Comparison of ENCODE assay signal across 19 cellular contexts in genomic region chr17:81276781-81277180, GRCh38.
"Had no signal": no experiment of that assay in that cellular context is flagged by ENCODE, and none has a peak within 500 bp of the region (broad histone marks: within the 10 kb centered on the region; RNA-seq: fewer than 3 reads in every experiment).

No MANE protein-coding gene starts in this region.

- H3K27me3 Mint-ChIP-seq: activated B cell treated with CpG ODN at 0.5 μM for 24 hours; activated CD8-positive, alpha-beta T cell treated with anti-CD3 and anti-CD28 coated beads for 36 hours; naive thymus-derived CD4-positive, alpha-beta T cell; type B pancreatic cell had no signal

- H3K27ac Mint-ChIP-seq: activated B cell treated with CpG ODN at 0.5 μM for 24 hours; activated CD8-positive, alpha-beta T cell treated with anti-CD3 and anti-CD28 coated beads for 36 hours; naive thymus-derived CD4-positive, alpha-beta T cell; T-helper 1 cell treated with Interleukin-12 subunit alpha and Interleukin-12 subunit beta and Interleukin-4 antibody, amounts not matched to agents 30 μg/mL and 1 μg/mL, for 36 hours; type B pancreatic cell had no signal

- H3K9me3 ChIP-seq: heart right ventricle, mucosa of descending colon, neutrophil had no signal

- H3K27me3 ChIP-seq: heart right ventricle, neutrophil had no signal

- H3K4me3 Mint-ChIP-seq: activated B cell treated with CpG ODN at 0.5 μM for 24 hours; activated CD8-positive, alpha-beta T cell treated with anti-CD3 and anti-CD28 coated beads for 36 hours; naive thymus-derived CD4-positive, alpha-beta T cell; T-helper 1 cell treated with Interleukin-12 subunit alpha and Interleukin-12 subunit beta and Interleukin-4 antibody, amounts not matched to agents 30 μg/mL and 1 μg/mL, for 36 hours; type B pancreatic cell had no signal

- H3K9me3 Mint-ChIP-seq: activated B cell treated with CpG ODN at 0.5 μM for 24 hours; activated CD8-positive, alpha-beta T cell treated with anti-CD3 and anti-CD28 coated beads for 36 hours; activated naive CD4-positive, alpha-beta T cell treated with anti-CD3 and anti-CD28 coated beads, Interleukin-2, amount 50 U/mL, for 72 hours; naive thymus-derived CD4-positive, alpha-beta T cell; T-helper 1 cell treated with Interleukin-12 subunit alpha and Interleukin-12 subunit beta and Interleukin-4 antibody, amounts not matched to agents 30 μg/mL and 1 μg/mL, for 36 hours; type B pancreatic cell had no signal

- ATAC-seq: activated CD8-positive, alpha-beta T cell treated with anti-CD3 and anti-CD28 coated beads for 36 hours; activated naive CD4-positive, alpha-beta T cell treated with anti-CD3 and anti-CD28 coated beads, Interleukin-2, amount 50 U/mL, for 72 hours; naive thymus-derived CD4-positive, alpha-beta T cell had no signal

- H3K27ac ChIP-seq: neutrophil, skin epidermis had no signal

- H3K4me3 ChIP-seq: mucosa of descending colon, skin epidermis had no signal

- DNase-seq: activated B cell treated with CpG ODN at 0.5 μM for 24 hours; activated CD4-positive, alpha-beta T cell treated with anti-CD3 and anti-CD28 coated beads for 48 hours; activated CD8-positive, alpha-beta memory T cell treated with anti-CD3 and anti-CD28 coated beads, Interleukin-2, amount 50 U/mL, for 4 hours; activated CD8-positive, alpha-beta T cell treated with anti-CD3 and anti-CD28 coated beads for 36 hours; activated effector memory CD4-positive, alpha-beta T cell treated with anti-CD3 and anti-CD28 coated beads, Interleukin-2, amount 50 U/mL, for 16 hours; activated T-cell treated with anti-CD3 and anti-CD28 coated beads, Interleukin-2, amount 50 U/mL, for 48 hours; central memory CD4-positive, alpha-beta T cell; mammary epithelial cell; naive thymus-derived CD4-positive, alpha-beta T cell; stimulated activated CD4-positive, alpha-beta T cell treated with anti-CD3 and anti-CD28 coated beads, Interleukin-15, amount 100 ng/mL, for 24 hours; stimulated activated CD4-positive, alpha-beta T cell treated with anti-CD3 and anti-CD28 coated beads, Interleukin-4, amount 100 ng/mL, for 1 hour; stimulated activated naive CD4-positive, alpha-beta T cell treated with Interleukin-2 at 50 U/mL for 16 hours had no signal

- H3K4me1 Mint-ChIP-seq: activated B cell treated with CpG ODN at 0.5 μM for 24 hours had no signal
